In the genomic region with DNA sequence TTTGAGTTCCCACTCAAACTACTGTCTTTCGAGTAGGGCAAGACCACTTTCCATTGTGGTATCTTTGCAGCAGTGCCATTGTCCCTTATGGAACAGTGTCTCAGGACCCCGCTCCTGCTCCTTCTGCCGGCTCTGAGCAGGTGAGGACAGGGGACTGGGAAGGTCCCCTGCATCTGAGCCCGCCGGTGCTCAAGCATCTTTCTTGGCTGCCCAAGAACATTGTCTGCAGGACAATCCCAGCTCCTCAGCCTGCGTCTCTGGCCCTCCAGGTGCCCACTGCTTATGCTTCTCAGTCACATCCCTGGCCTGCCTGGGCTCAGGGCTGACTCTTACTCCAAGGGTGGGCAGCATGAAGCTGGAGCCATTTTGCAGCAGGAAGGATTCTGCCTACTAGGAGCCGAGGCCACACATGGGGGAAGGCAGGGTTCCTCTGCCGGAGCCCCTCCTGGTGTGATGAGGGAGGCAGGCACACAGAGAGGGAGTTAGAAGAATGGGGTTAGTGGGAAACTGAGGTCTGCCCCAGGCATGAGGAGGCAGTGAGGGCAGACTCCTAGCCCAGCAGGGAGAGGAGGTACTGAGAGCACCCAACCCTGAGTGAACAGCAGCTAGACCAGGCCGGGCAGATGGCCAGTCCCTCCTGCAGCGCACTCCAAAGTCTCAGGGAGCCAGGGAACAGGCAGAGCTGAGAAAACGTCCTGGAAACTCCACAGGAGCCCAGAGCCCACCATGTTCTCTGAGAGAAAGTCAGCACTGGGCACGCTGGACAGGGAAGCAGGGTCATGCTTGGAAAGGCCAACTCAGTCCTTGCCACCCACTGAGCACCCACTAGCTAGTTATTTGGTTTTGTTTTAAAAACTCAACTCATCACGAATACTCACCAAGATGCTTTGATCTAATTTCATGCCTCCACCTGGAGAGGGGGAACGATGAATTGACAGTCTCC, we compare ENCODE assay signal across 22 cellular contexts. TPM values are rescaled to one million over a fixed set of nuclear protein-coding genes. Genes with fewer than 3 reads are reported as not detected.
DNase-seq lines count a peak whose midpoint lies in the region; ATAC-seq, FAIRE-seq and TF ChIP-seq lines count a peak whose summit lies in the region.
"Had no signal": no experiment of that assay in that cellular context is flagged by ENCODE, and none has a peak within 500 bp of the region (broad histone marks: within the 10 kb centered on the region; RNA-seq: fewer than 3 reads in every experiment).

No MANE protein-coding gene starts in this region.

- no peaks in the 10 kb centered on the region for H3K79me1 ChIP-seq in H1 (ENCODE audit: low read depth, low read length)

- H3K18ac ChIP-seq in H1 (ENCODE audit: extremely low read depth, low read length), result no peak overlapping the region

- no peak overlapping the region for H2AFZ ChIP-seq in H1 (ENCODE audit: low read length)
- H2AFZ ChIP-seq: GM23248 had no signal

- no peak overlapping the region for H2BK12ac ChIP-seq in H1 (ENCODE audit: low read depth, low read length)

- H3K27ac ChIP-seq in H1 (ENCODE audit: low read depth, low read length) (no peak overlapping the region), right lobe of liver (peak overlapping the region in 1 of 3 donors; percentile 62), sigmoid colon (no peak overlapping the region)
- H3K27ac ChIP-seq: 22Rv1, C4-2B, GM23248, SJSA1 had no signal

- no peak overlapping the region for H4K5ac ChIP-seq in H1 (ENCODE audit: insufficient read length, low read depth, low read length)

- H4K91ac ChIP-seq in H1 (replicated peaks; ENCODE audit: insufficient read length, low read length), result no peak overlapping the region

- ATAC-seq in right lobe of liver (peak; percentile 10 to 40 (median 34)), GM18498 (IDR thresholded peaks at IDR 0.05; ENCODE audit: unreplicated experiment) (no peak)
- ATAC-seq: Panc1 had no signal

- H3K14ac ChIP-seq in H1 (ENCODE audit: insufficient read length), result no peak overlapping the region

- no peaks in the 10 kb centered on the region for H3K23me2 ChIP-seq in H1 (ENCODE audit: low read depth, low read length)

- H2BK120ac ChIP-seq in H1 (replicated peaks; ENCODE audit: low read depth, low read length), result no peak overlapping the region

- H3K27me3 ChIP-seq in H1 (replicated peaks in 1 of 4; ENCODE audit: control insufficient read depth in 3 of 4, extremely low read depth in 1 of 4, insufficient read depth in 3 of 4, low read length in 3 of 4) (peaks cover 0 to 7% (median 3%) of the 10 kb centered on the region in 4 experiments; a peak in 2 of 7 replicates), right lobe of liver (no peaks in the 10 kb centered on the region), sigmoid colon (no peaks in the 10 kb centered on the region)

- peak; percentile 14 for DNase-seq in DMS 273 (lab: John Stamatoyannopoulos, UW; ENCODE audit: unreplicated experiment)
- DNase-seq in DMS 273 treated with DMSO at 0.1 percent for 48 hours (lab: John Stamatoyannopoulos, UW), result no peak
- DNase-seq in H1 (ENCODE audit: low read depth in 1 of 2, low spot score in 2 of 2), result no peak
- peak in 2 of 3 donors; percentile 72 to 80 for DNase-seq in right lobe of liver
- peak; percentile 57 for DNase-seq in sigmoid colon
- no peak for DNase-seq in DMS153 treated with DMSO at 0.1 percent for 48 hours (lab: John Stamatoyannopoulos, UW; ENCODE audit: unreplicated experiment)
- no peak for DNase-seq in NCI-H82 (lab: John Stamatoyannopoulos, UW)
- DNase-seq: AML-193, GM23248, HCEC 1CT, MM.1S, NCI-H1105, NCI-H187 treated with DMSO at 0.1 percent for 48 hours, NCI-H226, NCI-H526 had no signal

- TF ChIP-seq RAD21 in H1 (IDR thresholded peaks at IDR 0.05 in 1 of 2, conservative IDR thresholded peaks at IDR 0.05 in 1 of 2; ENCODE audit: low read depth in 2 of 2, low read length in 2 of 2), result no peak

- WGBS in H1 (ENCODE audit: extremely low coverage in 1 of 2, insufficient coverage in 1 of 2, insufficient read length in 1 of 2, insufficient replicate concordance in 2 of 2, low coverage in 1 of 2, low lambda C conversion rate in 2 of 2, missing lambda C conversion rate in 1 of 2), 2 experiments, result 87% methylated on average over 14 of the region's 14 CpGs; no CpG with 5 or more reads in 1 of the 2 experiments
- 77% methylated on average over 5 of the region's 14 CpGs for WGBS in right lobe of liver (ENCODE audit: insufficient coverage, low coverage, low lambda C conversion rate, missing lambda C conversion rate)
- WGBS in sigmoid colon, 2 donors, result 92% methylated on average over 14 of the region's 14 CpGs

- H3K4ac ChIP-seq in H1 (replicated peaks; ENCODE audit: insufficient read length, low read depth, low read length), result no peak overlapping the region

- H3K23ac ChIP-seq in H1 (ENCODE audit: insufficient read length), result no peak overlapping the region

- H4K20me1 ChIP-seq in H1 (replicated peaks in 1 of 2; ENCODE audit: control insufficient read depth in 1 of 2, insufficient read depth in 2 of 2, low read length in 2 of 2), result no peaks in the 10 kb centered on the region

- TF ChIP-seq EP300 in H1 (IDR thresholded peaks at IDR 0.05; ENCODE audit: borderline replicate concordance in 1 of 2, low read depth in 2 of 2, low read length in 2 of 2) (no peak), sigmoid colon (IDR thresholded peaks at IDR 0.05) (no peak)

- no peak overlapping the region for H4K8ac ChIP-seq in H1 (ENCODE audit: extremely low read depth, insufficient read depth, low read length)

- H3K9me3 ChIP-seq in H1 (ENCODE audit: insufficient read depth in 2 of 2, low read depth in 1 of 2, low read length in 1 of 2) (no peaks in the 10 kb centered on the region), right lobe of liver (no peaks in the 10 kb centered on the region), sigmoid colon (no peaks in the 10 kb centered on the region)
- H3K9me3 ChIP-seq: SJSA1 had no signal

- H2BK15ac ChIP-seq in H1 (ENCODE audit: low read length), result 0 out of 2 replicates have a peak overlapping the region, but pooled peaks have one; percentile 10

- TF ChIP-seq POLR2A in H1 (IDR thresholded peaks at IDR 0.05; ENCODE audit: control extremely low read depth in 1 of 2, low read depth in 2 of 2, low read length in 2 of 2) (no peak), right lobe of liver (IDR thresholded peaks at IDR 0.05) (no peak), sigmoid colon (IDR thresholded peaks at IDR 0.05) (no peak)

- H3K9ac ChIP-seq in H1 (replicated peaks in 1 of 4; ENCODE audit: extremely low read depth in 1 of 4, low read depth in 3 of 4, low read length in 3 of 4), result peak overlapping the region in 1 of 4 experiments; percentile 14; a peak in 1 of 7 replicates
- H3K9ac ChIP-seq: GM23248 had no signal

- H3K4me2 ChIP-seq in H1 (ENCODE audit: insufficient read depth in 1 of 2, low read depth in 2 of 2, low read length in 2 of 2), result no peak overlapping the region

- H2BK20ac ChIP-seq in H1 (ENCODE audit: low read length), result no peak overlapping the region

- no peak for TF ChIP-seq CTCF in H1 (IDR thresholded peaks at IDR 0.05; ENCODE audit: control extremely low read depth in 1 of 3, insufficient read depth in 1 of 3, low read depth in 1 of 3, low read length in 3 of 3)
- no peak for TF ChIP-seq CTCF in right lobe of liver (IDR thresholded peaks at IDR 0.05)
- no peak for TF ChIP-seq CTCF in sigmoid colon (IDR thresholded peaks at IDR 0.05)

- no peak overlapping the region for H3K4me3 ChIP-seq in H1 (ENCODE audit: extremely low read depth in 1 of 4, insufficient read depth in 2 of 4, low read depth in 3 of 4, low read length in 4 of 4)
- no peak overlapping the region for H3K4me3 ChIP-seq in right lobe of liver
- no peak overlapping the region for H3K4me3 ChIP-seq in sigmoid colon
- H3K4me3 ChIP-seq: GM23248, SJSA1 had no signal

- H2BK5ac ChIP-seq in H1 (ENCODE audit: low read depth, low read length), result no peak overlapping the region

- no peak for FAIRE-seq in H1 (lab: Jason Lieb, UNC)
- FAIRE-seq: G401.6, HTR-8/SVneo had no signal

- no peak overlapping the region for H2AK5ac ChIP-seq in H1 (ENCODE audit: low read depth, low read length)

- intact Hi-C loops in right lobe of liver (cut with DNase I), result no loop called here
- intact Hi-C loops in sigmoid colon (cut with DNase I), result no loop called here

- no peak overlapping the region for H3K56ac ChIP-seq in H1 (replicated peaks; ENCODE audit: insufficient read length, low read depth, low read length)

- H3K4me1 ChIP-seq in H1 (replicated peaks in 1 of 4; ENCODE audit: control insufficient read depth in 3 of 4, insufficient read depth in 4 of 4, low read length in 3 of 4), result no peaks in the 10 kb centered on the region; a peak in 1 of 7 replicates
- peaks cover 0 to 59% (median 18%) of the 10 kb centered on the region in 4 donors for H3K4me1 ChIP-seq in right lobe of liver
- peaks cover 0 to 12% (median 9%) of the 10 kb centered on the region in 4 donors for H3K4me1 ChIP-seq in sigmoid colon
- H3K4me1 ChIP-seq: SJSA1 had no signal

- H3K79me2 ChIP-seq in H1 (ENCODE audit: control insufficient read depth in 1 of 2, insufficient read depth in 2 of 2, low read length in 2 of 2), result no peaks in the 10 kb centered on the region

- POLR2A ChIA-PET in H1 (lab: Charles Lee; ENCODE audit: partially characterized antibody), result interaction anchor here (0.6 to 1.1 kb wide), 3 partner anchors 9 to 130 kb away, joined by 3 read pairs; no protein-coding TSS in a partner anchor

- H3K36me3 ChIP-seq in H1 (ENCODE audit: control insufficient read depth in 2 of 4, insufficient read depth in 4 of 4, low read length in 3 of 4) (no peaks in the 10 kb centered on the region), right lobe of liver (no peaks in the 10 kb centered on the region), sigmoid colon (no peaks in the 10 kb centered on the region)
- H3K36me3 ChIP-seq: SJSA1 had no signal

- CTCF ChIA-PET in H1 (lab: Charles Lee; ENCODE audit: partially characterized antibody), result interaction anchor here (0.8 to 1.4 kb wide), 5 partner anchors 9 to 148 kb away, joined by 3 to 6 read pairs (median 4); no protein-coding TSS in a partner anchor

TF ChIP-seq in H1, 55 proteins besides CTCF, POLR2A, EP300 and RAD21 (continues in another document):
- TF ChIP-seq TEAD4 (IDR thresholded peaks at IDR 0.05; ENCODE audit: low read depth, low read length) (no peak), RBBP5 (IDR thresholded peaks at IDR 0.05; ENCODE audit: borderline replicate concordance, low read depth, low read length) (no peak), RFX5 (IDR thresholded peaks at IDR 0.05; ENCODE audit: borderline replicate concordance, low read depth, low read length) (no peak)

RNA-seq across cellular contexts. Expression of a gene that starts 7.5 kb away (rescaled TPM):
- total RNA-seq in H1 (2021; fragmentation: NEBNext Ultra II Directional; extraction: Animal tissue kit (Norgen Biotek cat#: 25700)), result 8.2 and 10.0 TPM in 2 replicates
- polyA plus RNA-seq in H1 (2011; rRNA removed), result 3.1 and 3.3 TPM in 2 replicates
- polyA plus RNA-seq in H1 (2011; cell fraction: cytosol; rRNA removed), result 3.6 TPM
- polyA plus RNA-seq in H1 (2011; cell fraction: nucleus; rRNA removed), result 9.9 TPM
- polyA plus RNA-seq in H1 (2012, experiment 1 of 2), result 3.8 to 4.8 TPM (median 4.5 TPM) in 4 replicates
- 3.1 TPM for polyA plus RNA-seq in H1 (2012, experiment 2 of 2)
- polyA plus RNA-seq in H1 (2013, experiment 1 of 2), result 3.9 TPM
- polyA plus RNA-seq in H1 (2013, experiment 2 of 2), result 3.4 TPM
- polyA minus RNA-seq in H1 (2011; rRNA and poly(A)+ RNA removed), result 6.5 and 7.4 TPM in 2 replicates
- 3.2 TPM for polyA minus RNA-seq in H1 (2011; cell fraction: cytosol; rRNA and poly(A)+ RNA removed)
- 14.7 TPM for polyA minus RNA-seq in H1 (2011; cell fraction: nucleus; rRNA and poly(A)+ RNA removed)
- 100 to 1,000 TPM in 3 of 6 experiments, 10 to 100 TPM in 3; 64.4 to 152 (median 95.1) TPM for total RNA-seq in right lobe of liver
- total RNA-seq in sigmoid colon, result 10 to 100 TPM; 16.6 to 21.4 (median 20.6) TPM
- polyA plus RNA-seq in sigmoid colon, result 10 to 100 TPM in 2 of 3 donors, 1 to 10 TPM in 1; 7.8 to 22.7 (median 12.0) TPM

Comparison
In these comparisons a context has a peak if more than half of its experiments do, and no peak if none do; other contexts are left out.
1. DNase-seq: peak in DMS 273 (single experiment), right lobe of liver (2 of 3) and sigmoid colon (single experiment); none in DMS 273 treated with DMSO at 0.1 percent for 48 hours (single experiment), H1 (0 of 2), DMS153 treated with DMSO at 0.1 percent for 48 hours (single experiment) and NCI-H82 (single experiment).